ENCODE assay signal across 26 cellular contexts in the genomic region with DNA sequence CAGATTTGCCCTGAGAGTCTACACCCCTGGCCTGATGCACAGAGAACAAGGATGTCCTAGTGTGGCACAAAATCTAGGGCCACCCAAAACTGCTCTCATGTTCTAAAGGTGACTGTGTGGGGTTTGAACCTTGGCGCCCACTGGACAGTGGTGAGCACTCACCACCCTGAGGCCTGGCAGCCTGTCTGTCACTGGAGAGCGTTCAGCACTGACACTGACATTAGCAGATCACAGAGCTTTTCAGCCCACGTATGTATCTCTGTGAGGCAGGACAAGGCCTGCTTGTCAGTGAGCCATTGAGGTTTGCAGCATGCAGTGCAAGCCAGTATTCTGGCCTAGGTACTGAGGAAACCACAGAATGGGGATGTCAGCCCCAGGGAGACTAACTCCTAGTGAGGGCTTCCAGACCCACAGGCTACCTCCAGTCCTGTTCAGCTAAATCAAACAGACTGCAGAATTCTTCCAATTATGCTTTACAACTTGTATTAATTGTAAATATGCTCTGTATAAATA.
"Had no signal": no experiment of that assay in that cellular context is flagged by ENCODE, and none has a peak within 500 bp of the region (broad histone marks: within the 10 kb centered on the region; RNA-seq: fewer than 3 reads in every experiment).

No MANE protein-coding gene starts in this region.

- H3K27ac ChIP-seq: adrenal gland, Peyer's patch, SJSA1 had no signal

- ATAC-seq: K562, T-cell had no signal

- DNase-seq: activated B cell treated with CpG ODN at 0.5 μM for 24 hours; activated CD4-positive, alpha-beta T cell treated with anti-CD3 and anti-CD28 coated beads for 1 hour; activated CD4-positive, alpha-beta T cell treated with anti-CD3 and anti-CD28 coated beads, Interleukin-2, amount 10 ng/mL, durations not matched to agents 24 days and 14 days; activated CD4-positive, alpha-beta T cell treated with anti-CD3 and anti-CD28 coated beads, Interleukin-2, amount 50 U/mL, for 48 hours; activated naive CD4-positive, alpha-beta T cell treated with anti-CD3 and anti-CD28 coated beads, Interleukin-2, amount 50 U/mL, for 16 hours; activated naive CD8-positive, alpha-beta T cell treated with anti-CD3 and anti-CD28 coated beads, Interleukin-2, amount 10 ng/mL, durations not matched to agents 7 days and 5 days; activated T-cell treated with anti-CD3 and anti-CD28 coated beads for 4 hours; activated T-cell treated with anti-CD3 and anti-CD28 coated beads, Interleukin-2, amount 50 U/mL, for 48 hours; adrenal gland; anterior cingulate cortex; caudate nucleus; Karpas-422; NCI-H1092 treated with DMSO at 0.1 percent for 48 hours; NCI-H1417 treated with DMSO at 0.1 percent for 48 hours; NCI-H1694; NCI-H2029; NCI-H2107; NCI-H446; NCI-H524; SHP77; T-cell; T-helper 2 cell; T1000 had no signal

- H3K27me3 ChIP-seq: adrenal gland, Peyer's patch, SJSA1 had no signal

- H3K4me3 ChIP-seq: adrenal gland, K562, Peyer's patch, SJSA1 had no signal

- H3K4me1 ChIP-seq: adrenal gland, SJSA1 had no signal

- H3K36me3 ChIP-seq: SJSA1 had no signal

- H3K9me3 ChIP-seq: adrenal gland, Peyer's patch, SJSA1 had no signal
